20 cellular contexts compared by ENCODE assay signal in genomic region chr4:134780244-134780643, GRCh38.
A peak's percentile ranks its signal among the peaks of the same experiment; 100 is the strongest.
DNase-seq lines count a peak whose midpoint lies in the region; ATAC-seq, FAIRE-seq and TF ChIP-seq lines count a peak whose summit lies in the region.
"Had no signal": no experiment of that assay in that cellular context is flagged by ENCODE, and none has a peak within 500 bp of the region (broad histone marks: within the 10 kb centered on the region; RNA-seq: fewer than 3 reads in every experiment).

No MANE protein-coding gene starts in this region.

- no peaks in the 10 kb centered on the region for H3K79me2 ChIP-seq in DND-41 (ENCODE audit: insufficient read depth, low read length)

- H3K4me2 ChIP-seq in DND-41 (ENCODE audit: insufficient read depth, low read length) = no peak overlapping the region
- H3K4me2 ChIP-seq: A549, BLaER1 had no signal

- no peaks in the 10 kb centered on the region for H3K4me1 Mint-ChIP-seq in endodermal cell
- H3K4me1 Mint-ChIP-seq: CD8-positive, alpha-beta memory T cell had no signal

- no peak overlapping the region for H3K4me3 Mint-ChIP-seq in endodermal cell
- H3K4me3 Mint-ChIP-seq: CD8-positive, alpha-beta memory T cell had no signal

- ATAC-seq in DND-41 (ENCODE audit: insufficient read depth, low read depth) (no peak), HG02870 (IDR thresholded peaks at IDR 0.05; ENCODE audit: unreplicated experiment) (no peak)
- ATAC-seq: A549, GM12878 had no signal

- WGBS in endodermal cell (ENCODE audit: insufficient coverage in 1 of 2, insufficient read length in 1 of 2), 2 experiments = 89% methylated on average over 2 of the region's 2 CpGs; no CpG with 5 or more reads in 1 of the 2 experiments

- no peak overlapping the region for H3K9ac ChIP-seq in DND-41 (ENCODE audit: low read depth, low read length)
- H3K9ac ChIP-seq in adipocyte (ENCODE audit: low read length) = no peak overlapping the region
- no peak overlapping the region for H3K9ac ChIP-seq in endodermal cell (ENCODE audit: extremely low read depth, low read length, poor library complexity, severe bottlenecking)
- H3K9ac ChIP-seq: BLaER1 had no signal

- FAIRE-seq in D721Med (lab: Jason Lieb, UNC) = no peak
- FAIRE-seq: A549, GM12878, GM18507, HTR-8/SVneo had no signal

- H3K36me3 Mint-ChIP-seq in endodermal cell (ENCODE audit: low read depth) = no peaks in the 10 kb centered on the region
- H3K36me3 Mint-ChIP-seq: CD8-positive, alpha-beta memory T cell had no signal

- H3K4me1 ChIP-seq in DND-41 (ENCODE audit: insufficient read depth, low read length) (no peaks in the 10 kb centered on the region), adipocyte (ENCODE audit: control insufficient read depth, insufficient read depth, low read length) (no peaks in the 10 kb centered on the region), endodermal cell (ENCODE audit: control insufficient read depth, insufficient read depth, low read length) (no peaks in the 10 kb centered on the region)
- H3K4me1 ChIP-seq: A549, BLaER1, Caco-2, HAP-1 had no signal

- TF ChIP-seq CTCF in DND-41 (IDR thresholded peaks at IDR 0.05; ENCODE audit: borderline replicate concordance, extremely low read depth, low read length, poor library complexity, severe bottlenecking) = no peak
- no peak for TF ChIP-seq CTCF in endodermal cell (conservative IDR thresholded peaks at IDR 0.05)
- TF ChIP-seq CTCF in D721Med (IDR thresholded peaks at IDR 0.05; ENCODE audit: insufficient read depth, missing control alignments) = no peak

- H3K36me3 ChIP-seq in DND-41 (ENCODE audit: insufficient read depth, low read length) (no peaks in the 10 kb centered on the region), adipocyte (ENCODE audit: control insufficient read depth, insufficient read depth, low read length, severe bottlenecking) (no peaks in the 10 kb centered on the region), endodermal cell (ENCODE audit: control insufficient read depth, insufficient read depth, low read length) (no peaks in the 10 kb centered on the region)
- H3K36me3 ChIP-seq: BLaER1, HAP-1 had no signal

- H3K27ac Mint-ChIP-seq in endodermal cell = no peak overlapping the region
- H3K27ac Mint-ChIP-seq: CD8-positive, alpha-beta memory T cell had no signal

- peaks cover 12% of the 10 kb centered on the region for H3K9me3 Mint-ChIP-seq in endodermal cell

- H3K27me3 ChIP-seq in DND-41 (ENCODE audit: insufficient read depth, low read length, poor library complexity) (no peaks in the 10 kb centered on the region), adipocyte (replicated peaks; ENCODE audit: control insufficient read depth, insufficient read depth, low read length) (no peaks in the 10 kb centered on the region), endodermal cell (ENCODE audit: control insufficient read depth, insufficient read depth, low read length, poor library complexity, severe bottlenecking) (no peaks in the 10 kb centered on the region)
- H3K27me3 ChIP-seq: BLaER1 had no signal

- DNase-seq in DND-41 = no peak
- peak; percentile 16 for DNase-seq in GM04504 (ENCODE audit: low read depth)
- peak; percentile 3 for DNase-seq in adipocyte (ENCODE audit: low read depth)
- DNase-seq in left kidney (ENCODE audit: low read depth, low spot score) = peak; percentile 52
- DNase-seq in endodermal cell = no peak
- DNase-seq in D721Med (ENCODE audit: insufficient read length, low spot score) = no peak
- no peak for DNase-seq in NCI-H510A (lab: John Stamatoyannopoulos, UW)
- DNase-seq: AML-193; Caco-2; CD8-positive, alpha-beta memory T cell; DMS 273 treated with DMSO at 0.1 percent for 48 hours; GDM1; GOT3 had no signal

- no peaks in the 10 kb centered on the region for H4K20me1 ChIP-seq in DND-41 (ENCODE audit: insufficient read depth, low read length)
- H4K20me1 ChIP-seq: BLaER1 had no signal

- peaks cover 3% of the 10 kb centered on the region for H3K9me3 ChIP-seq in DND-41 (ENCODE audit: insufficient read depth, low read length, severe bottlenecking)
- no peaks in the 10 kb centered on the region for H3K9me3 ChIP-seq in adipocyte (ENCODE audit: control insufficient read depth, low read length)
- H3K9me3 ChIP-seq in endodermal cell (ENCODE audit: control insufficient read depth, low read length) = no peaks in the 10 kb centered on the region
- H3K9me3 ChIP-seq: A549, BLaER1, Caco-2, HAP-1 had no signal

- H3K4me3 ChIP-seq in DND-41 (ENCODE audit: low read depth in 1 of 2, low read length in 2 of 2) (no peak overlapping the region), adipocyte (ENCODE audit: low read length) (no peak overlapping the region), endodermal cell (ENCODE audit: low read length) (no peak overlapping the region)
- H3K4me3 ChIP-seq: A549, BLaER1, GM12878, HAP-1 had no signal

- peak overlapping the region; percentile 44 for H2AFZ ChIP-seq in DND-41 (ENCODE audit: low read depth, low read length)

- H3K27ac ChIP-seq in DND-41 (ENCODE audit: low read length) (no peak overlapping the region), endodermal cell (ENCODE audit: low read depth, low read length) (no peak overlapping the region)
- H3K27ac ChIP-seq: A549, BLaER1 had no signal

- H3K27me3 Mint-ChIP-seq in endodermal cell (ENCODE audit: insufficient read depth) = no peaks in the 10 kb centered on the region
- H3K27me3 Mint-ChIP-seq: CD8-positive, alpha-beta memory T cell had no signal

Comparison
In these comparisons a context has a peak if more than half of its experiments do, and no peak if none do; other contexts are left out.
1. DNase-seq: peak in GM04504 (single experiment), adipocyte (single experiment) and left kidney (single experiment); none in DND-41 (single experiment), endodermal cell (single experiment), D721Med (single experiment) and NCI-H510A (single experiment).